ENCODE assay signal across 8 cellular contexts in genomic region chr11:92225563-92226308, GRCh38. TPM values are rescaled to one million over a fixed set of nuclear protein-coding genes. Genes with fewer than 3 reads are reported as not detected.
A peak's percentile ranks its signal among the peaks of the same experiment; 100 is the strongest.
DNase-seq lines count a peak whose midpoint lies in the region; TF ChIP-seq lines count a peak whose summit lies in the region.

No MANE protein-coding gene starts in this region.

- WGBS in lower leg skin, 2 donors, result 1 to 5% methylated on average over 42 to 50 of the region's 53 CpGs

- H3K79me2 ChIP-seq in MM.1S (ENCODE audit: low read length), result no peaks in the 10 kb centered on the region

- H3K36me3 ChIP-seq in HUES6 (ENCODE audit: control insufficient read depth, insufficient read depth, low read length) (no peaks in the 10 kb centered on the region), MM.1S (replicated peaks; ENCODE audit: insufficient read depth, low read length) (no peaks in the 10 kb centered on the region)

- H3K4me1 ChIP-seq in HUES6 (ENCODE audit: control insufficient read depth, insufficient read depth, low read length) (peaks cover 28% of the 10 kb centered on the region), MM.1S (ENCODE audit: low read length) (no peaks in the 10 kb centered on the region)

- H2AFZ ChIP-seq in MM.1S (ENCODE audit: low read length), result no peak overlapping the region

- H3K27ac ChIP-seq in HUES6 (ENCODE audit: low read depth, low read length) (no peak overlapping the region), substantia nigra (ENCODE audit: low read depth, low read length, poor library complexity, severe bottlenecking) (no peak overlapping the region), MM.1S (ENCODE audit: low read length) (no peak overlapping the region)

- no peak overlapping the region for H3K4me2 ChIP-seq in MM.1S (ENCODE audit: low read depth, low read length)

- DNase-seq in amygdala (lab: John Stamatoyannopoulos, UW) (peak in 34 of 56 donors; percentile 4 to 74 (median 46)), iPS-NIHi7 (ENCODE audit: extremely low spot score) (peak; percentile 19), substantia nigra (lab: John Stamatoyannopoulos, UW) (peak in 26 of 49 donors; percentile 5 to 73 (median 36)), lower leg skin (ENCODE audit: low spot score in 2 of 2) (no peak), NOMO-1 (lab: John Stamatoyannopoulos, UW; ENCODE audit: unreplicated experiment in 2 of 2) (no peak), ureter (ENCODE audit: low spot score) (no peak), MM.1S (no peak)

- H3K27me3 ChIP-seq in HUES6 (ENCODE audit: control insufficient read depth, insufficient read depth, low read length), result peaks cover 71% of the 10 kb centered on the region
- H3K27me3 ChIP-seq in MM.1S (replicated peaks; ENCODE audit: insufficient read depth, low read length), result no peaks in the 10 kb centered on the region

- intact Hi-C loops in lower leg skin (cut with DNase I; ENCODE audit: low total_unique reads), result no loop called here

- peaks cover 1% of the 10 kb centered on the region for H3K9me3 ChIP-seq in HUES6 (ENCODE audit: control insufficient read depth, insufficient read depth, low read depth, low read length)
- no peaks in the 10 kb centered on the region for H3K9me3 ChIP-seq in MM.1S (replicated peaks; ENCODE audit: insufficient read depth, low read length)

- H3K9ac ChIP-seq in HUES6 (ENCODE audit: low read length) (peak overlapping the region; percentile 78), MM.1S (ENCODE audit: low read length) (no peak overlapping the region)

- peak overlapping the region; percentile 77 for H3K4me3 ChIP-seq in HUES6 (ENCODE audit: low read depth, low read length)
- H3K4me3 ChIP-seq in lower leg skin (ENCODE audit: low read depth, poor library complexity, severe bottlenecking), result no peak overlapping the region
- no peak overlapping the region for H3K4me3 ChIP-seq in MM.1S (ENCODE audit: low read length)

- H3K9me2 ChIP-seq in MM.1S (replicated peaks; ENCODE audit: insufficient read depth, low read length), result no peaks in the 10 kb centered on the region

- H3F3A ChIP-seq in MM.1S (ENCODE audit: insufficient read depth, low read length), result no peaks in the 10 kb centered on the region

- TF ChIP-seq POLR2A in lower leg skin (IDR thresholded peaks at IDR 0.05), result no peak

- no peaks in the 10 kb centered on the region for H4K20me1 ChIP-seq in MM.1S (ENCODE audit: insufficient read depth, low read length)

- TF ChIP-seq CTCF in lower leg skin (IDR thresholded peaks at IDR 0.05) (no peak), MM.1S (IDR thresholded peaks at IDR 0.05; ENCODE audit: low read length) (no peak)

RNA-seq across cellular contexts. Expression of gene FAT3, which starts 1.1 kb away (rescaled TPM):
- total RNA-seq in lower leg skin (1 to 10 TPM in 1 of 4 donors, under 1 TPM in 3; 0.15 to 1.2 (median 0.28) TPM), ureter (16.1 TPM)

Comparison
In these comparisons a context has a peak if more than half of its experiments do, and no peak if none do; other contexts are left out.
1. DNase-seq: peak in amygdala (34 of 56), iPS-NIHi7 (single experiment) and substantia nigra (26 of 49); none in lower leg skin (0 of 2), NOMO-1 (0 of 2), ureter (single experiment) and MM.1S (single experiment).